Comparison of ENCODE assay signal across 9 cellular contexts in genomic region chr14:55101698-55102097, GRCh38. TPM values are rescaled to one million over a fixed set of nuclear protein-coding genes. Genes with fewer than 3 reads are reported as not detected.
DNase-seq lines count a peak whose midpoint lies in the region; ATAC-seq and TF ChIP-seq lines count a peak whose summit lies in the region.
"Had no signal": no experiment of that assay in that cellular context is flagged by ENCODE, and none has a peak within 500 bp of the region (broad histone marks: within the 10 kb centered on the region; RNA-seq: fewer than 3 reads in every experiment).

No MANE protein-coding gene starts in this region.

- ATAC-seq in GM18873 (IDR thresholded peaks at IDR 0.05; ENCODE audit: low FRiP score, unreplicated experiment): no peak

- intact Hi-C loops in CD14-positive monocyte (cut with micrococcal nuclease) (no loop called here), OCI-LY7 (cut with micrococcal nuclease; ENCODE audit: unreplicated experiment) (loop anchor here (5.0 to 10.0 kb wide), 2 partner anchors 91 to 483 kb away; partner anchors contain the start of genes DLGAP5 and KTN1), sigmoid colon (cut with DNase I) (no loop called here)

- H3K79me2 ChIP-seq in OCI-LY7 (ENCODE audit: insufficient read depth, low read depth, low read length): no peaks in the 10 kb centered on the region

- H3K4me1 ChIP-seq in OCI-LY7 (ENCODE audit: insufficient read depth, low read length, poor library complexity, severe bottlenecking) (peaks cover 46% of the 10 kb centered on the region), sigmoid colon (peaks cover 0 to 42% (median 34%) of the 10 kb centered on the region in 4 donors)

- 94 to 95% methylated on average over 5 of the region's 5 CpGs for WGBS in sigmoid colon, 2 donors

- CTCF ChIA-PET in OCI-LY7 (lab: Charles Lee; ENCODE audit: unreplicated experiment): no interaction called here

- peaks cover 0 to 16% of the 10 kb centered on the region in 2 donors for H3K36me3 Mint-ChIP-seq in CD14-positive monocyte

- H3K9me2 ChIP-seq in OCI-LY7 (ENCODE audit: insufficient read depth, low read length): no peaks in the 10 kb centered on the region

- no peaks in the 10 kb centered on the region; the same call in 1 of the 2 replicates for H3K9me3 ChIP-seq in OCI-LY7 (ENCODE audit: low read length)
- H3K9me3 ChIP-seq in sigmoid colon: no peaks in the 10 kb centered on the region

- peak overlapping the region in 6 of 7 donors; percentile 73 to 98 (median 90) for H3K27ac Mint-ChIP-seq in CD14-positive monocyte

- H3K9me3 Mint-ChIP-seq in CD14-positive monocyte: peaks cover 7 to 20% (median 13%) of the 10 kb centered on the region in 7 donors

- peaks cover 52% of the 10 kb centered on the region for H3K4me1 Mint-ChIP-seq in CD14-positive monocyte

- H3K27me3 ChIP-seq in sigmoid colon: no peaks in the 10 kb centered on the region

- peak overlapping the region; percentile 68 for H3K4me2 ChIP-seq in OCI-LY7 (ENCODE audit: low read length)

- no peak for TF ChIP-seq CTCF in CD14-positive monocyte (IDR thresholded peaks at IDR 0.05)
- no peak for TF ChIP-seq CTCF in OCI-LY7 (conservative IDR thresholded peaks at IDR 0.05; ENCODE audit: low read length)
- no peak for TF ChIP-seq CTCF in sigmoid colon (IDR thresholded peaks at IDR 0.05)
- no peak for TF ChIP-seq CTCF in GM10266 (IDR thresholded peaks at IDR 0.05; ENCODE audit: control insufficient read depth, insufficient read depth, low read depth, missing control alignments)

- BruUV-seq in OCI-LY7 (replicated peaks; lab: Mats Ljungman, UMichigan): TSS peak; percentile 75

- H3K27ac ChIP-seq in OCI-LY7 (ENCODE audit: low read depth, low read length, poor library complexity, severe bottlenecking) (peak overlapping the region; percentile 92), epithelial cell of prostate (peak overlapping the region; percentile 100), sigmoid colon (peak overlapping the region; percentile 82 to 93 (median 90))

- H3K4me3 Mint-ChIP-seq in CD14-positive monocyte: no peak overlapping the region

- DNase-seq in CD14-positive monocyte (ENCODE audit: low spot score): no peak
- no peak for DNase-seq in OCI-LY7 (ENCODE audit: low spot score)
- no peak for DNase-seq in epithelial cell of prostate (ENCODE audit: low read depth, low spot score)
- DNase-seq in sigmoid colon: peak; percentile 38
- no peak for DNase-seq in COLO668 (lab: John Stamatoyannopoulos, UW; ENCODE audit: unreplicated experiment)
- no peak for DNase-seq in hypothalamus (lab: John Stamatoyannopoulos, UW)
- DNase-seq in GM10266 (ENCODE audit: extremely low spot score): no peak
- DNase-seq: stimulated activated naive CD4-positive, alpha-beta T cell had no signal

- no peaks in the 10 kb centered on the region for H4K20me1 ChIP-seq in OCI-LY7 (ENCODE audit: insufficient read depth, low read length)

- H3K27me3 Mint-ChIP-seq in CD14-positive monocyte (ENCODE audit: low read depth in 3 of 3): peaks cover 0 to 7% (median 0%) of the 10 kb centered on the region in 3 donors

- TF ChIP-seq EP300 in sigmoid colon (IDR thresholded peaks at IDR 0.05): no peak

- peak overlapping the region; percentile 34 for H3K4me3 ChIP-seq in OCI-LY7 (ENCODE audit: low read depth, low read length, poor library complexity, severe bottlenecking)
- no peak overlapping the region for H3K4me3 ChIP-seq in sigmoid colon

- H2AFZ ChIP-seq in OCI-LY7 (ENCODE audit: low read length): peak overlapping the region; percentile 82

- no peak for TF ChIP-seq POLR2A in sigmoid colon (IDR thresholded peaks at IDR 0.05)

- peaks cover 7% of the 10 kb centered on the region; the same call in 1 of the 2 replicates for H3K36me3 ChIP-seq in OCI-LY7 (ENCODE audit: insufficient read depth, low read length)
- H3K36me3 ChIP-seq in sigmoid colon: no peaks in the 10 kb centered on the region

- POLR2A ChIA-PET in OCI-LY7 (lab: Charles Lee): interaction anchor here (0.9 to 2.1 kb wide), 3 partner anchors 29 to 58 kb away, joined by 3 to 7 read pairs (median 5); no protein-coding TSS in a partner anchor

RNA-seq across cellular contexts. Expression of gene LGALS3, which starts 27.4 kb away (rescaled TPM):
- polyA plus RNA-seq in CD14-positive monocyte (100 to 1,000 TPM; 788 to 878 TPM), sigmoid colon (1,000 to 10,000 TPM; 1,713 to 4,129 (median 2,701) TPM)
- total RNA-seq in OCI-LY7 (2014; rRNA removed; shearing (Covaris generic)): not detected in 2 replicates
- total RNA-seq in OCI-LY7 (2022) (not detected in 2 replicates), sigmoid colon (100 to 1,000 TPM; 235 to 249 (median 240) TPM)

RNA-seq across cellular contexts. Expression of gene MAPK1IP1L, which starts 50.3 kb away (rescaled TPM):
- polyA plus RNA-seq in CD14-positive monocyte (10 to 100 TPM; 44.8 to 67.8 TPM), sigmoid colon (10 to 100 TPM; 25.2 to 40.5 (median 39.5) TPM)
- total RNA-seq in OCI-LY7 (2014; rRNA removed; shearing (Covaris generic)): 24.6 and 27.9 TPM in 2 replicates
- total RNA-seq in OCI-LY7 (2022) (92.2 and 94.8 TPM in 2 replicates), sigmoid colon (10 to 100 TPM; 30.6 to 67.1 (median 46.4) TPM)

Comparison
In these comparisons a context has a peak if more than half of its experiments do, and no peak if none do; other contexts are left out.
1. RNA of gene LGALS3, which starts 27.4 kb away (total RNA-seq): 235 to 249 TPM in sigmoid colon; not detected in OCI-LY7; every median in the first group is over 100 times any median in the second.
2. Peak in every context shown above with its lines, with median percentiles within 50 percentile points of each other: H3K27ac ChIP-seq.